Comparison of ENCODE assay signal across 21 cellular contexts in the genomic region with DNA sequence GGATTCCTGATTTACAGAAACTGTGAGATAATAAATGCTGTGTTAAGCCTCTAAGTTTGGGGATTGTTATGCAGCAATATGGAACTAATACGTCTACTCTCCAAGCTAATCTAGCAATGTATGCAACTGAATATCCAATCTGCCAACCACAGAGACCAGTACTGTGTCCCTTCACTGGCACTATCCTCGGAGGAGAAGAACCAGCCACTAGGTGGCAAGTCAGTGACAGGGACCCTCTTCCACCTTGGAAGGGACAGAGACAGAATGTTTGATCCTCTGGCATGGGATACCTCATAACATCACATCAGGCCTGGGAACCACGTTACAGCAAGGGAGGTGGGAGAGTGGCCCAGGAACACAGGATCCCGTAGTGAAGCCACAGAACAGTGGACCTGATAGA.
DNase-seq lines count a peak whose midpoint lies in the region; ATAC-seq and TF ChIP-seq lines count a peak whose summit lies in the region.
"Had no signal": no experiment of that assay in that cellular context is flagged by ENCODE, and none has a peak within 500 bp of the region (broad histone marks: within the 10 kb centered on the region; RNA-seq: fewer than 3 reads in every experiment).

No MANE protein-coding gene starts in this region.

- no peaks in the 10 kb centered on the region for H3K36me3 Mint-ChIP-seq in chondrocyte (ENCODE audit: low read depth)
- H3K36me3 Mint-ChIP-seq: CD8-positive, alpha-beta T cell had no signal

- H3K9me3 ChIP-seq in AG04450 (ENCODE audit: control insufficient read depth, insufficient read depth, low read length) (no peaks in the 10 kb centered on the region), vagina (no peaks in the 10 kb centered on the region)
- H3K9me3 ChIP-seq: thoracic aorta had no signal

- H3K27me3 ChIP-seq in AG04450 (ENCODE audit: control insufficient read depth, insufficient read depth, low read length), result no peaks in the 10 kb centered on the region
- H3K27me3 ChIP-seq in vagina, result no peaks in the 10 kb centered on the region

- no peak for ATAC-seq in HG03565 (IDR thresholded peaks at IDR 0.05; ENCODE audit: unreplicated experiment)
- ATAC-seq: CD8-positive, alpha-beta T cell had no signal

- no peak for DNase-seq in AG04450 (ENCODE audit: low read depth, low spot score)
- no peak for DNase-seq in LNCaP clone FGC (ENCODE audit: low read depth)
- no peak for DNase-seq in chondrocyte (ENCODE audit: low spot score)
- DNase-seq in stimulated activated naive CD4-positive, alpha-beta T cell treated with Interleukin-2 at 50 U/mL for 16 hours (lab: John Stamatoyannopoulos, UW), result no peak
- DNase-seq in vagina (ENCODE audit: extremely low spot score in 2 of 2), result no peak
- no peak for DNase-seq in NCI-H1436 treated with DMSO at 0.1 percent for 48 hours (lab: John Stamatoyannopoulos, UW)
- DNase-seq: activated CD4-positive, alpha-beta T cell treated with anti-CD3 and anti-CD28 coated beads, Interleukin-2, amount 10 ng/mL, durations not matched to agents 7 days and 5 days; activated CD8-positive, alpha-beta memory T cell treated with anti-CD3 and anti-CD28 coated beads, Interleukin-2, amount 50 U/mL, for 4 hours; activated effector memory CD4-positive, alpha-beta T cell treated with Interleukin-2 at 50 U/mL for 16 hours; CD8-positive, alpha-beta T cell; effector CD8-positive, alpha-beta T cell; NCI-H187 treated with DMSO at 0.1 percent for 48 hours; NCI-H226; NCI-H774; stimulated activated CD4-positive, alpha-beta T cell treated with anti-CD3 and anti-CD28 coated beads, Interleukin-4, amount 100 ng/mL, for 1 hour; stimulated activated naive CD4-positive, alpha-beta T cell; T-helper 2 cell had no signal

- H3K4me3 Mint-ChIP-seq in chondrocyte (ENCODE audit: unreplicated experiment), result no peak overlapping the region
- H3K4me3 Mint-ChIP-seq: activated CD4-positive, alpha-beta T cell treated with anti-CD3 and anti-CD28 coated beads, Interleukin-2, amount 10 ng/mL, durations not matched to agents 7 days and 5 days; CD8-positive, alpha-beta T cell had no signal

- peaks cover 4% of the 10 kb centered on the region for H3K4me1 Mint-ChIP-seq in chondrocyte (ENCODE audit: low read depth)

- H3K4me1 ChIP-seq in vagina, result peaks cover 8% of the 10 kb centered on the region

- TF ChIP-seq POLR2A in vagina (IDR thresholded peaks at IDR 0.05), result no peak

- TF ChIP-seq CTCF in AG04450 (IDR thresholded peaks at IDR 0.05; ENCODE audit: low read depth, low read length), result no peak
- TF ChIP-seq CTCF in GM12872 (IDR thresholded peaks at IDR 0.05; ENCODE audit: insufficient read depth, low read depth, low read length), result peak; percentile 36; the same call in 1 of the 3 replicates
- TF ChIP-seq CTCF in LNCaP clone FGC (IDR thresholded peaks at IDR 0.05; ENCODE audit: control insufficient read depth, extremely low read depth, insufficient read depth), result peak; percentile 18; the same call in 1 of the 2 replicates
- peak; percentile 22 for TF ChIP-seq CTCF in chondrocyte (IDR thresholded peaks at IDR 0.05)
- TF ChIP-seq CTCF in vagina (IDR thresholded peaks at IDR 0.05), result no peak

- CTCF ChIA-PET in AG04450 (lab: Charles Lee), result no interaction called here

- no peak overlapping the region for H3K27ac Mint-ChIP-seq in chondrocyte (ENCODE audit: unreplicated experiment)
- H3K27ac Mint-ChIP-seq: activated CD4-positive, alpha-beta T cell treated with anti-CD3 and anti-CD28 coated beads, Interleukin-2, amount 10 ng/mL, durations not matched to agents 7 days and 5 days; CD8-positive, alpha-beta T cell had no signal

- H3K9me3 Mint-ChIP-seq in chondrocyte (ENCODE audit: low read depth), result no peaks in the 10 kb centered on the region
- H3K9me3 Mint-ChIP-seq: activated CD4-positive, alpha-beta T cell treated with anti-CD3 and anti-CD28 coated beads, Interleukin-2, amount 10 ng/mL, durations not matched to agents 7 days and 5 days had no signal

- H3K27me3 Mint-ChIP-seq in chondrocyte (ENCODE audit: low read depth), result no peaks in the 10 kb centered on the region
- H3K27me3 Mint-ChIP-seq: activated CD4-positive, alpha-beta T cell treated with anti-CD3 and anti-CD28 coated beads, Interleukin-2, amount 10 ng/mL, durations not matched to agents 7 days and 5 days had no signal

- no peaks in the 10 kb centered on the region for H3K36me3 ChIP-seq in vagina
- H3K36me3 ChIP-seq: thoracic aorta had no signal

- peak overlapping the region; percentile 11 for H3K27ac ChIP-seq in AG04450 (ENCODE audit: low read depth, low read length)
- no peak overlapping the region for H3K27ac ChIP-seq in vagina
- H3K27ac ChIP-seq: KMS-11, thoracic aorta had no signal

- H3K4me3 ChIP-seq in AG04450 (ENCODE audit: low read depth, low read length) (no peak overlapping the region), LNCaP clone FGC (ENCODE audit: low read depth, low read length) (no peak overlapping the region), vagina (no peak overlapping the region)
- H3K4me3 ChIP-seq: thoracic aorta had no signal

- intact Hi-C loops in vagina (cut with DNase I), result no loop called here

- POLR2A ChIA-PET in AG04450 (lab: Yijun Ruan, JAX), result no interaction called here

Comparison
In these comparisons a context has a peak if more than half of its experiments do, and no peak if none do; other contexts are left out.
1. CTCF ChIP-seq: peak in GM12872 (single experiment), LNCaP clone FGC (single experiment) and chondrocyte (single experiment); none in AG04450 (single experiment) and vagina (0 of 3).